ENCODE assay signal across 14 cellular contexts in genomic region chr6:53313784-53314382, GRCh38.
A peak's percentile ranks its signal among the peaks of the same experiment; 100 is the strongest.
DNase-seq lines count a peak whose midpoint lies in the region; ATAC-seq and TF ChIP-seq lines count a peak whose summit lies in the region.
"Had no signal": no experiment of that assay in that cellular context is flagged by ENCODE, and none has a peak within 500 bp of the region (broad histone marks: within the 10 kb centered on the region; RNA-seq: fewer than 3 reads in every experiment).

No MANE protein-coding gene starts in this region.

- H3K36me3 ChIP-seq in brain microvascular endothelial cell (replicated peaks) (no peaks in the 10 kb centered on the region), neutrophil (no peaks in the 10 kb centered on the region), WERI-Rb-1 (no peaks in the 10 kb centered on the region)
- H3K36me3 ChIP-seq: transverse colon had no signal

- in situ Hi-C loops in brain microvascular endothelial cell (cut with HindIII; ENCODE audit: low pct_ligation_motif_present, low sequenced_read_pairs) = no loop called here

- no peak for TF ChIP-seq CTCF in brain microvascular endothelial cell (IDR thresholded peaks at IDR 0.05; ENCODE audit: low read depth, low read length, missing control alignments)
- no peak for TF ChIP-seq CTCF in neutrophil (IDR thresholded peaks at IDR 0.05)
- TF ChIP-seq CTCF in WERI-Rb-1 (IDR thresholded peaks at IDR 0.05; ENCODE audit: low read depth, low read length) = no peak

- peaks cover 44 to 62% of the 10 kb centered on the region in 2 experiments for H3K4me1 ChIP-seq in neutrophil (ENCODE audit: control insufficient read depth in 1 of 2, insufficient read depth in 1 of 2, low read depth in 1 of 2, low read length in 1 of 2)

- H3K27ac ChIP-seq in brain microvascular endothelial cell = no peak overlapping the region
- H3K27ac ChIP-seq in neutrophil = peak overlapping the region; percentile 89
- H3K27ac ChIP-seq in WERI-Rb-1 = no peak overlapping the region
- H3K27ac ChIP-seq: transverse colon, VCaP had no signal

- no peaks in the 10 kb centered on the region for H3K27me3 ChIP-seq in brain microvascular endothelial cell (replicated peaks)
- no peaks in the 10 kb centered on the region for H3K27me3 ChIP-seq in neutrophil
- H3K27me3 ChIP-seq in WERI-Rb-1 (ENCODE audit: insufficient read depth, low read depth, severe bottlenecking) = no peaks in the 10 kb centered on the region
- H3K27me3 ChIP-seq: transverse colon had no signal

- H3K9me3 ChIP-seq in neutrophil (no peaks in the 10 kb centered on the region), WERI-Rb-1 (ENCODE audit: severe bottlenecking) (no peaks in the 10 kb centered on the region)
- H3K9me3 ChIP-seq: transverse colon had no signal

- DNase-seq in EL (peak; percentile 57), NCI-H226 (peak; percentile 49), brain microvascular endothelial cell (peak; percentile 61), GM19238 (ENCODE audit: insufficient read length, low spot score) (no peak), WERI-Rb-1 (no peak)
- DNase-seq: activated naive CD4-positive, alpha-beta T cell treated with Interleukin-2 at 50 U/mL for 16 hours; DMS53; NCI-H1105; nucleus accumbens; stimulated activated CD4-positive, alpha-beta T cell treated with anti-CD3 and anti-CD28 coated beads, Interleukin-4, amount 100 ng/mL, for 1 hour; transverse colon had no signal

- no peak for ATAC-seq in GM21717 (IDR thresholded peaks at IDR 0.05; ENCODE audit: unreplicated experiment)

- no peak overlapping the region for H3K4me3 ChIP-seq in brain microvascular endothelial cell (ENCODE audit: low read depth, low read length)
- H3K4me3 ChIP-seq in neutrophil (ENCODE audit: low read depth in 1 of 2, low read length in 1 of 2) = no peak overlapping the region
- no peak overlapping the region for H3K4me3 ChIP-seq in WERI-Rb-1 (ENCODE audit: low read depth, low read length)
- H3K4me3 ChIP-seq: transverse colon had no signal

Comparison
In these comparisons a context has a peak if more than half of its experiments do, and no peak if none do; other contexts are left out.
1. DNase-seq: peak in EL (single experiment), NCI-H226 (single experiment) and brain microvascular endothelial cell (single experiment); none in GM19238 (single experiment) and WERI-Rb-1 (single experiment).